22 cellular contexts compared by ENCODE assay signal in genomic region chr10:116646502-116646901, GRCh38. TPM values are rescaled to one million over a fixed set of nuclear protein-coding genes. Genes with fewer than 3 reads are reported as not detected.
DNase-seq lines count a peak whose midpoint lies in the region; ATAC-seq and TF ChIP-seq lines count a peak whose summit lies in the region.
"Had no signal": no experiment of that assay in that cellular context is flagged by ENCODE, and none has a peak within 500 bp of the region (broad histone marks: within the 10 kb centered on the region; RNA-seq: fewer than 3 reads in every experiment).

No MANE protein-coding gene starts in this region.

- TF ChIP-seq POLR2A in body of pancreas (IDR thresholded peaks at IDR 0.05), result peak in 2 of 3 donors; percentile 26

- intact Hi-C loops in body of pancreas (cut with DNase I), result no loop called here

- no peak for TF ChIP-seq CTCF in GM23338 (conservative IDR thresholded peaks at IDR 0.05; ENCODE audit: low read depth in 2 of 2)
- TF ChIP-seq CTCF in body of pancreas (IDR thresholded peaks at IDR 0.05), result no peak

- H3K4me1 ChIP-seq in GM23338 (ENCODE audit: insufficient read depth), result no peaks in the 10 kb centered on the region
- H3K4me1 ChIP-seq in body of pancreas, result peaks cover 72% of the 10 kb centered on the region
- H3K4me1 ChIP-seq in neuronal stem cell (ENCODE audit: control insufficient read depth in 2 of 2, insufficient read depth in 1 of 2, low read depth in 1 of 2, low read length in 2 of 2), result no peaks in the 10 kb centered on the region
- H3K4me1 ChIP-seq: A549; BE2C; BLaER1 treated with 17β-estradiol and CSF1 and Interleukin-3, amounts not matched to agents 10 nM and 100 nM had no signal

- no peak overlapping the region for H2BK12ac ChIP-seq in neuronal stem cell (ENCODE audit: low read length)

- H2BK15ac ChIP-seq in neuronal stem cell (ENCODE audit: low read length), result no peak overlapping the region

- no peak overlapping the region for H4K8ac ChIP-seq in neuronal stem cell (ENCODE audit: low read depth, low read length)

- H4K91ac ChIP-seq in neuronal stem cell (ENCODE audit: low read depth, low read length, poor library complexity), result no peak overlapping the region

- no peak overlapping the region for H3K4ac ChIP-seq in neuronal stem cell (ENCODE audit: low read length)

- DNase-seq in GM23338 (ENCODE audit: low spot score) (no peak), body of pancreas (peak in 2 of 4 donors; percentile 47 to 49), neuronal stem cell (ENCODE audit: low spot score) (no peak), SKM-1 treated with dmso at 0.1 percent for 144 hours (lab: John Stamatoyannopoulos, UW; ENCODE audit: unreplicated experiment) (no peak)
- DNase-seq in activated T-cell treated with anti-CD3 and anti-CD28 coated beads, Interleukin-2, amount 50 U/mL, for 72 hours, result no peak
- DNase-seq: 8988T; ACHN; AML-193; BE2C; CD4-positive, alpha-beta T cell; CD8-positive, alpha-beta memory T cell; DMS 273 treated with DMSO at 0.1 percent for 48 hours; DMS79; EL; GDM1; H7 had no signal

- H3K9ac ChIP-seq in neuronal stem cell (ENCODE audit: low read depth, low read length, poor library complexity), result no peak overlapping the region
- H3K9ac ChIP-seq: BLaER1 treated with 17β-estradiol and CSF1 and Interleukin-3, amounts not matched to agents 10 nM and 100 nM had no signal

- no peaks in the 10 kb centered on the region for H3K27me3 ChIP-seq in GM23338 (ENCODE audit: insufficient read depth)
- no peaks in the 10 kb centered on the region for H3K27me3 ChIP-seq in body of pancreas
- H3K27me3 ChIP-seq in neuronal stem cell (ENCODE audit: control insufficient read depth in 3 of 3, insufficient read depth in 3 of 3, low read depth in 1 of 3, low read length in 3 of 3), result no peaks in the 10 kb centered on the region
- H3K27me3 ChIP-seq: BE2C; BLaER1 treated with 17β-estradiol and CSF1 and Interleukin-3, amounts not matched to agents 10 nM and 100 nM had no signal

- H3K4me3 ChIP-seq in GM23338 (no peak overlapping the region), body of pancreas (no peak overlapping the region), neuronal stem cell (ENCODE audit: low read length in 2 of 2) (no peak overlapping the region)
- H3K4me3 ChIP-seq: A549; BLaER1 treated with 17β-estradiol and CSF1 and Interleukin-3, amounts not matched to agents 10 nM and 100 nM had no signal

- H2AK5ac ChIP-seq in neuronal stem cell (ENCODE audit: low read depth, low read length), result peak overlapping the region; percentile 30

- no peak overlapping the region for H3K14ac ChIP-seq in neuronal stem cell (ENCODE audit: low read length)

- H3K9me3 Mint-ChIP-seq in GM23338, result peaks cover 2% of the 10 kb centered on the region; the same call in 1 of the 3 replicates
- H3K9me3 Mint-ChIP-seq in activated T-cell treated with anti-CD3 and anti-CD28 coated beads, Interleukin-2, amount 50 U/mL, for 72 hours, result peaks cover 1 to 9% of the 10 kb centered on the region in 2 donors

- 49 to 74% methylated on average over 4 to 5 of the region's 5 CpGs for whole genome bisulfite sequencing in body of pancreas, 2 donors
- WGBS in neuronal stem cell (ENCODE audit: extremely low coverage in 2 of 2, insufficient read length in 2 of 2, insufficient replicate concordance in 1 of 2), 2 donors, result no CpG with 5 or more reads among the region's 5 CpGs

- H3K36me3 Mint-ChIP-seq in GM23338 (ENCODE audit: low read depth), result no peaks in the 10 kb centered on the region
- H3K36me3 Mint-ChIP-seq in activated T-cell treated with anti-CD3 and anti-CD28 coated beads, Interleukin-2, amount 50 U/mL, for 72 hours (ENCODE audit: insufficient read depth in 2 of 2), result no peaks in the 10 kb centered on the region
- H3K36me3 Mint-ChIP-seq: CD14-positive monocyte; CD8-positive, alpha-beta memory T cell had no signal

- no peaks in the 10 kb centered on the region for H3K4me1 Mint-ChIP-seq in GM23338
- no peaks in the 10 kb centered on the region for H3K4me1 Mint-ChIP-seq in activated T-cell treated with anti-CD3 and anti-CD28 coated beads, Interleukin-2, amount 50 U/mL, for 72 hours (ENCODE audit: low read depth)
- H3K4me1 Mint-ChIP-seq: CD14-positive monocyte; CD8-positive, alpha-beta memory T cell had no signal

- H2BK5ac ChIP-seq in neuronal stem cell (ENCODE audit: low read length), result no peak overlapping the region

- no peak overlapping the region for H3K23ac ChIP-seq in neuronal stem cell (ENCODE audit: low read depth, low read length, poor library complexity)

- peaks cover 4% of the 10 kb centered on the region for H3K27me3 Mint-ChIP-seq in GM23338 (ENCODE audit: insufficient read depth, low read depth, poor library complexity)
- H3K27me3 Mint-ChIP-seq in activated T-cell treated with anti-CD3 and anti-CD28 coated beads, Interleukin-2, amount 50 U/mL, for 72 hours (ENCODE audit: low read depth), result peaks cover 32% of the 10 kb centered on the region
- H3K27me3 Mint-ChIP-seq: CD8-positive, alpha-beta memory T cell had no signal

- H3K4me3 Mint-ChIP-seq in GM23338, result no peak overlapping the region
- H3K4me3 Mint-ChIP-seq in activated T-cell treated with anti-CD3 and anti-CD28 coated beads, Interleukin-2, amount 50 U/mL, for 72 hours, result no peak overlapping the region
- H3K4me3 Mint-ChIP-seq: CD14-positive monocyte; CD4-positive, alpha-beta T cell; CD8-positive, alpha-beta memory T cell had no signal

- H2BK120ac ChIP-seq in neuronal stem cell (ENCODE audit: low read depth, low read length), result no peak overlapping the region

- no peak overlapping the region for H3K27ac ChIP-seq in GM23338 (ENCODE audit: low read depth)
- peak overlapping the region in 3 of 4 donors; percentile 18 to 43 (median 37) for H3K27ac ChIP-seq in body of pancreas
- H3K27ac ChIP-seq in neuronal stem cell (replicated peaks; ENCODE audit: low read length), result no peak overlapping the region
- H3K27ac ChIP-seq: A549; BLaER1 treated with 17β-estradiol and CSF1 and Interleukin-3, amounts not matched to agents 10 nM and 100 nM had no signal

- no peaks in the 10 kb centered on the region for H4K20me1 ChIP-seq in GM23338 (replicated peaks; ENCODE audit: insufficient read depth)
- H4K20me1 ChIP-seq: BLaER1 treated with 17β-estradiol and CSF1 and Interleukin-3, amounts not matched to agents 10 nM and 100 nM had no signal

- no peak overlapping the region for H3K27ac Mint-ChIP-seq in GM23338
- H3K27ac Mint-ChIP-seq in activated T-cell treated with anti-CD3 and anti-CD28 coated beads, Interleukin-2, amount 50 U/mL, for 72 hours, result no peak overlapping the region
- H3K27ac Mint-ChIP-seq: CD14-positive monocyte; CD4-positive, alpha-beta T cell; CD8-positive, alpha-beta memory T cell had no signal

- no peaks in the 10 kb centered on the region for H3K79me2 ChIP-seq in GM23338 (replicated peaks; ENCODE audit: insufficient read depth)

- no peaks in the 10 kb centered on the region for H3K9me2 ChIP-seq in GM23338 (ENCODE audit: insufficient read depth)

- no peak overlapping the region for H3K18ac ChIP-seq in neuronal stem cell (ENCODE audit: low read length)

- no peaks in the 10 kb centered on the region for H3K79me1 ChIP-seq in neuronal stem cell (ENCODE audit: low read depth, low read length)

- H3K36me3 ChIP-seq in GM23338 (ENCODE audit: insufficient read depth) (no peaks in the 10 kb centered on the region), body of pancreas (replicated peaks in 1 of 2; ENCODE audit: insufficient read depth in 1 of 2, low read depth in 2 of 2) (peaks cover 10 to 13% of the 10 kb centered on the region in 2 donors), neuronal stem cell (replicated peaks in 1 of 2; ENCODE audit: control insufficient read depth in 2 of 2, insufficient read depth in 2 of 2, low read length in 2 of 2) (no peaks in the 10 kb centered on the region)
- H3K36me3 ChIP-seq: BE2C; BLaER1 treated with 17β-estradiol and CSF1 and Interleukin-3, amounts not matched to agents 10 nM and 100 nM had no signal

- no peak for ATAC-seq in GM23338
- peak; percentile 13 for ATAC-seq in body of pancreas
- no peak for ATAC-seq in activated T-cell treated with anti-CD3 and anti-CD28 coated beads, Interleukin-2, amount 50 U/mL, for 72 hours (replicated peaks in 1 of 2)
- no peak for ATAC-seq in GM21390 (IDR thresholded peaks at IDR 0.05; ENCODE audit: unreplicated experiment)
- ATAC-seq: A549, HCT116 had no signal

- H3K4me2 ChIP-seq in GM23338 (no peak overlapping the region), neuronal stem cell (ENCODE audit: insufficient read depth, low read length, poor library complexity, severe bottlenecking) (no peak overlapping the region)
- H3K4me2 ChIP-seq: A549; BLaER1 treated with 17β-estradiol and CSF1 and Interleukin-3, amounts not matched to agents 10 nM and 100 nM had no signal

- peak overlapping the region; percentile 63; the same call in 1 of the 2 replicates for H2AFZ ChIP-seq in GM23338
- H2AFZ ChIP-seq in neuronal stem cell (ENCODE audit: low read length), result no peak overlapping the region

- H3K9me3 ChIP-seq in body of pancreas (no peaks in the 10 kb centered on the region), neuronal stem cell (replicated peaks in 1 of 2; ENCODE audit: control insufficient read depth in 2 of 2, insufficient read depth in 1 of 2, low read depth in 1 of 2, low read length in 2 of 2) (no peaks in the 10 kb centered on the region)
- H3K9me3 ChIP-seq: BE2C had no signal

- H3F3A ChIP-seq in GM23338 (replicated peaks; ENCODE audit: low read depth), result no peaks in the 10 kb centered on the region

TF ChIP-seq in GM23338, 12 proteins besides CTCF, POLR2A, EP300 and RAD21 (continues in another document):
- TF ChIP-seq JUNB (IDR thresholded peaks at IDR 0.05; ENCODE audit: unreplicated experiment) (no peak), ZNF331 (CRISPR knock-in tag; IDR thresholded peaks at IDR 0.05; ENCODE audit: low read depth) (no peak)

RNA-seq across cellular contexts. Expression of gene PNLIPRP2, which starts 25.7 kb away (rescaled TPM):
- total RNA-seq in GM23338 (2014; rRNA removed; shearing (Covaris generic)), result not detected in 2 replicates
- 0.19 and 0.24 TPM in 2 replicates for polyA plus RNA-seq in GM23338 (2016; fragmentation: Nextera tagmentation; extraction: Ambion mirVana)
- total RNA-seq in body of pancreas, result 1,000 to 10,000 TPM in 1 of 2 donors, 100 to 1,000 TPM in 1; 455 to 2,069 TPM
- polyA plus RNA-seq in neuronal stem cell (2013, experiment 1 of 2), result 0.29 TPM
- 0.29 TPM for polyA plus RNA-seq in neuronal stem cell (2013, experiment 2 of 2)
- total RNA-seq in activated T-cell treated with anti-CD3 and anti-CD28 coated beads, Interleukin-2, amount 50 U/mL, for 72 hours, result not detected
- total RNA-seq: CD4-positive, alpha-beta T cell; CD8-positive, alpha-beta memory T cell; H1; H7 had no signal
- polyA plus RNA-seq: CD14-positive monocyte; CD8-positive, alpha-beta memory T cell had no signal

RNA-seq across cellular contexts. Expression of gene PNLIPRP1, which starts 55.7 kb away (rescaled TPM):
- not detected in 2 replicates for total RNA-seq in GM23338 (2014; rRNA removed; shearing (Covaris generic))
- polyA plus RNA-seq in GM23338 (2016; fragmentation: Nextera tagmentation; extraction: Ambion mirVana), result 0.21 TPM in 1 of 2 replicates, not detected in the other
- 1,000 to 10,000 TPM; 3,318 to 4,534 TPM for total RNA-seq in body of pancreas
- polyA plus RNA-seq in neuronal stem cell (2013, experiment 1 of 2), result not detected
- not detected for polyA plus RNA-seq in neuronal stem cell (2013, experiment 2 of 2)
- total RNA-seq in activated T-cell treated with anti-CD3 and anti-CD28 coated beads, Interleukin-2, amount 50 U/mL, for 72 hours, result not detected
- total RNA-seq: CD4-positive, alpha-beta T cell; CD8-positive, alpha-beta memory T cell; H1; H7 had no signal
- polyA plus RNA-seq: A549; CD14-positive monocyte; CD8-positive, alpha-beta memory T cell; H1 had no signal

Comparison
In these comparisons a context has a peak if more than half of its experiments do, and no peak if none do; other contexts are left out.
1. H3K27ac ChIP-seq: peak in body of pancreas (3 of 4); none in GM23338 (single experiment) and neuronal stem cell (single experiment).
2. RNA of gene PNLIPRP2, which starts 25.7 kb away (total RNA-seq): 455 to 2,069 TPM in body of pancreas; not detected in GM23338 and not detected in activated T-cell treated with anti-CD3 and anti-CD28 coated beads, Interleukin-2, amount 50 U/mL, for 72 hours; every median in the first group is over 100 times any median in the second.
3. RNA of gene PNLIPRP1, which starts 55.7 kb away (total RNA-seq): 3,318 to 4,534 TPM in body of pancreas; not detected in GM23338 and not detected in activated T-cell treated with anti-CD3 and anti-CD28 coated beads, Interleukin-2, amount 50 U/mL, for 72 hours; every median in the first group is over 1,000 times any median in the second.